ENCODE assay signal across 9 cellular contexts in genomic region chr9:21317956-21318923, GRCh38. TPM values are rescaled to one million over a fixed set of nuclear protein-coding genes. Genes with fewer than 3 reads are reported as not detected.
DNase-seq lines count a peak whose midpoint lies in the region; ATAC-seq and TF ChIP-seq lines count a peak whose summit lies in the region.
"Had no signal": no experiment of that assay in that cellular context is flagged by ENCODE, and none has a peak within 500 bp of the region (broad histone marks: within the 10 kb centered on the region; RNA-seq: fewer than 3 reads in every experiment).

No MANE protein-coding gene starts in this region.

- peaks cover 13% of the 10 kb centered on the region for H3K27me3 Mint-ChIP-seq in activated naive CD8-positive, alpha-beta T cell treated with anti-CD3 and anti-CD28 coated beads, Interleukin-2, amount 10 ng/mL, durations not matched to agents 7 days and 5 days
- no peaks in the 10 kb centered on the region for H3K27me3 Mint-ChIP-seq in activated naive CD8-positive, alpha-beta T cell treated with anti-CD3 and anti-CD28 coated beads for 36 hours
- peaks cover 10% of the 10 kb centered on the region for H3K27me3 Mint-ChIP-seq in activated CD4-positive, alpha-beta memory T cell treated with anti-CD3 and anti-CD28 coated beads, Interleukin-2, amount 10 ng/mL, durations not matched to agents 7 days and 5 days

- DNase-seq in activated naive CD8-positive, alpha-beta T cell treated with anti-CD3 and anti-CD28 coated beads, Interleukin-2, amount 10 ng/mL, durations not matched to agents 7 days and 5 days = no peak
- no peak for DNase-seq in activated naive CD8-positive, alpha-beta T cell treated with anti-CD3 and anti-CD28 coated beads for 36 hours
- DNase-seq in NCI-H2081 (lab: John Stamatoyannopoulos, UW) (peak; percentile 51 to 81), globus pallidus (ENCODE audit: low spot score) (peak; percentile 62), prostate gland (ENCODE audit: low spot score) (peak; percentile 45), NCI-H1048 (lab: John Stamatoyannopoulos, UW) (no peak)
- peak; percentile 38 for DNase-seq in activated CD4-positive, alpha-beta memory T cell treated with anti-CD3 and anti-CD28 coated beads, Interleukin-2, amount 10 ng/mL, durations not matched to agents 7 days and 5 days

- no peak overlapping the region for H3K27ac Mint-ChIP-seq in activated naive CD8-positive, alpha-beta T cell treated with anti-CD3 and anti-CD28 coated beads, Interleukin-2, amount 10 ng/mL, durations not matched to agents 7 days and 5 days
- no peak overlapping the region for H3K27ac Mint-ChIP-seq in activated naive CD8-positive, alpha-beta T cell treated with anti-CD3 and anti-CD28 coated beads for 36 hours
- no peak overlapping the region for H3K27ac Mint-ChIP-seq in activated CD4-positive, alpha-beta memory T cell treated with anti-CD3 and anti-CD28 coated beads, Interleukin-2, amount 10 ng/mL, durations not matched to agents 7 days and 5 days

- ATAC-seq in activated naive CD8-positive, alpha-beta T cell treated with anti-CD3 and anti-CD28 coated beads, Interleukin-2, amount 10 ng/mL, durations not matched to agents 7 days and 5 days (ENCODE audit: low read depth) = peak; percentile 58
- ATAC-seq in HG02610 (IDR thresholded peaks at IDR 0.05; ENCODE audit: unreplicated experiment) = peak; percentile 78

- whole genome bisulfite sequencing in prostate gland = 19% methylated on average over 7 of the region's 7 CpGs

- peaks cover 4% of the 10 kb centered on the region for H3K36me3 Mint-ChIP-seq in activated naive CD8-positive, alpha-beta T cell treated with anti-CD3 and anti-CD28 coated beads, Interleukin-2, amount 10 ng/mL, durations not matched to agents 7 days and 5 days
- no peaks in the 10 kb centered on the region for H3K36me3 Mint-ChIP-seq in activated naive CD8-positive, alpha-beta T cell treated with anti-CD3 and anti-CD28 coated beads for 36 hours
- peaks cover 12% of the 10 kb centered on the region for H3K36me3 Mint-ChIP-seq in activated CD4-positive, alpha-beta memory T cell treated with anti-CD3 and anti-CD28 coated beads, Interleukin-2, amount 10 ng/mL, durations not matched to agents 7 days and 5 days (ENCODE audit: low read depth)

- POLR2A ChIA-PET in activated naive CD8-positive, alpha-beta T cell treated with anti-CD3 and anti-CD28 coated beads, Interleukin-2, amount 10 ng/mL, durations not matched to agents 7 days and 5 days (lab: Charles Lee) = no interaction called here
- POLR2A ChIA-PET in activated CD4-positive, alpha-beta memory T cell treated with anti-CD3 and anti-CD28 coated beads, Interleukin-2, amount 10 ng/mL, durations not matched to agents 7 days and 5 days (lab: Charles Lee) = interaction anchor here (0.6 kb wide), 1 partner anchor 47 kb away, joined by 3 read pairs; no protein-coding TSS in a partner anchor

- H3K4me1 Mint-ChIP-seq in activated naive CD8-positive, alpha-beta T cell treated with anti-CD3 and anti-CD28 coated beads, Interleukin-2, amount 10 ng/mL, durations not matched to agents 7 days and 5 days = peaks cover 3% of the 10 kb centered on the region
- peaks cover 17% of the 10 kb centered on the region for H3K4me1 Mint-ChIP-seq in activated naive CD8-positive, alpha-beta T cell treated with anti-CD3 and anti-CD28 coated beads for 36 hours
- no peaks in the 10 kb centered on the region for H3K4me1 Mint-ChIP-seq in activated CD4-positive, alpha-beta memory T cell treated with anti-CD3 and anti-CD28 coated beads, Interleukin-2, amount 10 ng/mL, durations not matched to agents 7 days and 5 days

- TF ChIP-seq CTCF in prostate gland (IDR thresholded peaks at IDR 0.05) = peak in 3 of 4 experiments; percentile 36 to 61 (median 59)

- H3K36me3 ChIP-seq in prostate gland = no peaks in the 10 kb centered on the region

- H3K4me1 ChIP-seq in prostate gland (replicated peaks) = peaks cover 10% of the 10 kb centered on the region

- H3K4me3 ChIP-seq in prostate gland = no peak overlapping the region

- no peaks in the 10 kb centered on the region for H3K27me3 ChIP-seq in prostate gland (replicated peaks; ENCODE audit: insufficient read depth)

- H3K9me3 ChIP-seq in prostate gland = no peaks in the 10 kb centered on the region

- intact Hi-C loops in prostate gland (cut with DNase I) = loop anchor here (5.0 kb wide), 3 partner anchors 79 to 1771 kb away; no protein-coding TSS in a partner anchor

- H3K9me3 Mint-ChIP-seq in activated naive CD8-positive, alpha-beta T cell treated with anti-CD3 and anti-CD28 coated beads, Interleukin-2, amount 10 ng/mL, durations not matched to agents 7 days and 5 days = no peaks in the 10 kb centered on the region
- no peaks in the 10 kb centered on the region for H3K9me3 Mint-ChIP-seq in activated naive CD8-positive, alpha-beta T cell treated with anti-CD3 and anti-CD28 coated beads for 36 hours
- H3K9me3 Mint-ChIP-seq in activated CD4-positive, alpha-beta memory T cell treated with anti-CD3 and anti-CD28 coated beads, Interleukin-2, amount 10 ng/mL, durations not matched to agents 7 days and 5 days = no peaks in the 10 kb centered on the region

- CTCF ChIA-PET in activated CD4-positive, alpha-beta memory T cell treated with anti-CD3 and anti-CD28 coated beads, Interleukin-2, amount 10 ng/mL, durations not matched to agents 7 days and 5 days (lab: Charles Lee) = interaction anchor here (0.6 to 5.5 kb wide), 17 partner anchors 8 to 470 kb away, joined by 3 to 45 read pairs (median 3); partner anchors contain the start of gene IFNA10

- no peak for TF ChIP-seq POLR2A in prostate gland (IDR thresholded peaks at IDR 0.05)

- no peak overlapping the region for H3K27ac ChIP-seq in prostate gland

- no peak overlapping the region for H3K4me3 Mint-ChIP-seq in activated naive CD8-positive, alpha-beta T cell treated with anti-CD3 and anti-CD28 coated beads, Interleukin-2, amount 10 ng/mL, durations not matched to agents 7 days and 5 days
- H3K4me3 Mint-ChIP-seq in activated naive CD8-positive, alpha-beta T cell treated with anti-CD3 and anti-CD28 coated beads for 36 hours = no peak overlapping the region
- no peak overlapping the region for H3K4me3 Mint-ChIP-seq in activated CD4-positive, alpha-beta memory T cell treated with anti-CD3 and anti-CD28 coated beads, Interleukin-2, amount 10 ng/mL, durations not matched to agents 7 days and 5 days

RNA-seq across cellular contexts. Expression of gene IFNA5, which starts 13.1 kb away (rescaled TPM):
- total RNA-seq in activated naive CD8-positive, alpha-beta T cell treated with anti-CD3 and anti-CD28 coated beads, Interleukin-2, amount 10 ng/mL, durations not matched to agents 7 days and 5 days = under 1 TPM in 1 of 2 experiments, not detected in 1; 0.31 TPM
- total RNA-seq in activated naive CD8-positive, alpha-beta T cell treated with anti-CD3 and anti-CD28 coated beads for 36 hours = not detected
- total RNA-seq in activated CD4-positive, alpha-beta memory T cell treated with anti-CD3 and anti-CD28 coated beads, Interleukin-2, amount 10 ng/mL, durations not matched to agents 7 days and 5 days = not detected
- not detected for total RNA-seq in prostate gland
- total RNA-seq: temporal lobe had no signal

RNA-seq across cellular contexts. Expression of gene KLHL9, which starts 17.0 kb away (rescaled TPM):
- total RNA-seq in activated naive CD8-positive, alpha-beta T cell treated with anti-CD3 and anti-CD28 coated beads, Interleukin-2, amount 10 ng/mL, durations not matched to agents 7 days and 5 days = 10 to 100 TPM; 27.9 to 29.4 TPM
- total RNA-seq in activated naive CD8-positive, alpha-beta T cell treated with anti-CD3 and anti-CD28 coated beads for 36 hours = 10 to 100 TPM; 13.6 to 14.2 TPM
- 10 to 100 TPM; 17.0 to 18.0 TPM for total RNA-seq in activated CD4-positive, alpha-beta memory T cell treated with anti-CD3 and anti-CD28 coated beads, Interleukin-2, amount 10 ng/mL, durations not matched to agents 7 days and 5 days
- total RNA-seq in prostate gland = 10 to 100 TPM; 21.4 to 31.4 TPM

RNA-seq across cellular contexts. Expression of gene IFNA6, which starts 32.4 kb away (rescaled TPM):
- not detected for total RNA-seq in activated naive CD8-positive, alpha-beta T cell treated with anti-CD3 and anti-CD28 coated beads, Interleukin-2, amount 10 ng/mL, durations not matched to agents 7 days and 5 days
- total RNA-seq in activated naive CD8-positive, alpha-beta T cell treated with anti-CD3 and anti-CD28 coated beads for 36 hours = not detected
- not detected for total RNA-seq in activated CD4-positive, alpha-beta memory T cell treated with anti-CD3 and anti-CD28 coated beads, Interleukin-2, amount 10 ng/mL, durations not matched to agents 7 days and 5 days
- total RNA-seq in prostate gland = under 1 TPM in 1 of 2 donors, not detected in 1; 0.34 TPM
- total RNA-seq: temporal lobe had no signal

RNA-seq across cellular contexts. Expression of gene IFNA13, which starts 49.6 kb away (rescaled TPM):
- total RNA-seq in activated naive CD8-positive, alpha-beta T cell treated with anti-CD3 and anti-CD28 coated beads, Interleukin-2, amount 10 ng/mL, durations not matched to agents 7 days and 5 days = not detected
- not detected for total RNA-seq in activated naive CD8-positive, alpha-beta T cell treated with anti-CD3 and anti-CD28 coated beads for 36 hours
- total RNA-seq in activated CD4-positive, alpha-beta memory T cell treated with anti-CD3 and anti-CD28 coated beads, Interleukin-2, amount 10 ng/mL, durations not matched to agents 7 days and 5 days = not detected
- not detected for total RNA-seq in prostate gland
- total RNA-seq: temporal lobe had no signal

Comparison
In these comparisons a context has a peak if more than half of its experiments do, and no peak if none do; other contexts are left out.
1. DNase-seq: peak in NCI-H2081 (2 of 2), activated CD4-positive, alpha-beta memory T cell treated with anti-CD3 and anti-CD28 coated beads, Interleukin-2, amount 10 ng/mL, durations not matched to agents 7 days and 5 days (single experiment), globus pallidus (single experiment) and prostate gland (single experiment); none in activated naive CD8-positive, alpha-beta T cell treated with anti-CD3 and anti-CD28 coated beads, Interleukin-2, amount 10 ng/mL, durations not matched to agents 7 days and 5 days (single experiment), activated naive CD8-positive, alpha-beta T cell treated with anti-CD3 and anti-CD28 coated beads for 36 hours (single experiment) and NCI-H1048 (single experiment).